Comparison of ENCODE assay signal across 24 cellular contexts in genomic region chr20:53646550-53646949, GRCh38.
"Had no signal": no experiment of that assay in that cellular context is flagged by ENCODE, and none has a peak within 500 bp of the region (broad histone marks: within the 10 kb centered on the region; RNA-seq: fewer than 3 reads in every experiment).

No MANE protein-coding gene starts in this region.

- H3K4me3 ChIP-seq: ascending aorta, body of pancreas had no signal

- H3K9me3 ChIP-seq: ascending aorta, body of pancreas had no signal

- H3K4me2 ChIP-seq: KMS-11 had no signal

- H3K27ac ChIP-seq: ascending aorta, body of pancreas, KMS-11, VCaP had no signal

- H3K4me1 ChIP-seq: ascending aorta had no signal

- H3K9ac ChIP-seq: KMS-11 had no signal

- DNase-seq: activated CD4-positive, alpha-beta memory T cell treated with anti-CD3 and anti-CD28 coated beads for 36 hours; activated CD4-positive, alpha-beta T cell treated with anti-CD3 and anti-CD28 coated beads, Interleukin-2, amount 10 ng/mL, durations not matched to agents 7 days and 5 days; activated CD4-positive, CD25-positive, alpha-beta regulatory T cell; activated CD8-positive, alpha-beta memory T cell treated with anti-CD3 and anti-CD28 coated beads for 24 hours; activated naive CD4-positive, alpha-beta T cell; activated naive CD8-positive, alpha-beta T cell treated with anti-CD3 and anti-CD28 coated beads, Interleukin-2, amount 50 U/mL, for 24 hours; activated T-cell treated with anti-CD3 and anti-CD28 coated beads, Interleukin-2, amount 50 U/mL, for 72 hours; amniotic stem cell; body of pancreas; central memory CD4-positive, alpha-beta T cell; MM.1S; NCI-H1105 treated with DMSO at 0.1 percent for 48 hours; NCI-H1436 treated with DMSO at 0.1 percent for 48 hours; NCI-H187; NCI-H2081; NCI-H510A treated with DMSO at 0.1 percent for 48 hours; NCI-H69; PC-3; SHP77 treated with DMSO at 0.1 percent for 48 hours; T-cell had no signal

- FAIRE-seq: bronchial epithelial cell had no signal

- H3K27me3 ChIP-seq: ascending aorta, body of pancreas had no signal

- H3K36me3 ChIP-seq: ascending aorta had no signal

- ATAC-seq: activated naive CD8-positive, alpha-beta T cell treated with anti-CD3 and anti-CD28 coated beads, Interleukin-2, amount 50 U/mL, for 24 hours; activated T-cell treated with anti-CD3 and anti-CD28 coated beads, Interleukin-2, amount 50 U/mL, for 72 hours; body of pancreas; PC-3; T-cell had no signal
